In genomic region chr4:106694232-106694631, GRCh38 we compare ENCODE assay signal across 27 cellular contexts.
DNase-seq lines count a peak whose midpoint lies in the region; ATAC-seq and TF ChIP-seq lines count a peak whose summit lies in the region.
"Had no signal": no experiment of that assay in that cellular context is flagged by ENCODE, and none has a peak within 500 bp of the region (broad histone marks: within the 10 kb centered on the region; RNA-seq: fewer than 3 reads in every experiment).

No MANE protein-coding gene starts in this region.

- intact Hi-C loops in MCF 10A (cut with micrococcal nuclease) (no loop called here), breast epithelium (cut with DNase I; ENCODE audit: low total_unique reads) (no loop called here), body of pancreas (cut with DNase I) (no loop called here)

- no TSS peak for BruUV-seq in MCF 10A (replicated peaks; lab: Mats Ljungman, UMichigan)

- peaks cover 16% of the 10 kb centered on the region for H3K4me1 Mint-ChIP-seq in MCF 10A (ENCODE audit: insufficient read depth, unreplicated experiment)
- H3K4me1 Mint-ChIP-seq: activated naive CD4-positive, alpha-beta T cell treated with anti-CD3 and anti-CD28 coated beads, Interleukin-2, amount 50 U/mL, for 24 hours; central memory CD8-positive, alpha-beta T cell had no signal

- H3K36me3 ChIP-seq in breast epithelium: no peaks in the 10 kb centered on the region
- H3K36me3 ChIP-seq in body of pancreas (replicated peaks in 1 of 2; ENCODE audit: insufficient read depth in 1 of 2, low read depth in 2 of 2): no peaks in the 10 kb centered on the region
- H3K36me3 ChIP-seq: ascending aorta had no signal

- no peaks in the 10 kb centered on the region for H3K36me3 Mint-ChIP-seq in MCF 10A (ENCODE audit: insufficient read depth, unreplicated experiment)
- H3K36me3 Mint-ChIP-seq: activated naive CD4-positive, alpha-beta T cell treated with anti-CD3 and anti-CD28 coated beads, Interleukin-2, amount 50 U/mL, for 24 hours had no signal

- H3K4me3 ChIP-seq in breast epithelium (no peak overlapping the region), epithelial cell of esophagus (ENCODE audit: low read length) (no peak overlapping the region), body of pancreas (no peak overlapping the region)
- H3K4me3 ChIP-seq: ascending aorta, skin epidermis had no signal

- 40 to 63% methylated on average over 2 of the region's 2 CpGs for WGBS in body of pancreas, 2 donors

- ATAC-seq in body of pancreas (no peak), HG03439 (IDR thresholded peaks at IDR 0.05; ENCODE audit: unreplicated experiment) (no peak)
- ATAC-seq: left cardiac atrium, Panc1 had no signal

- peaks cover 8% of the 10 kb centered on the region for H3K9me3 Mint-ChIP-seq in MCF 10A (ENCODE audit: unreplicated experiment)
- H3K9me3 Mint-ChIP-seq: T-helper 1 cell treated with Interleukin-12 subunit alpha and Interleukin-12 subunit beta and Interleukin-4 antibody, amounts not matched to agents 30 μg/mL and 1 μg/mL, for 36 hours had no signal

- POLR2A ChIA-PET in MCF 10A (lab: Yijun Ruan, JAX): no interaction called here

- H3K27me3 ChIP-seq in breast epithelium: no peaks in the 10 kb centered on the region
- H3K27me3 ChIP-seq in body of pancreas: no peaks in the 10 kb centered on the region
- H3K27me3 ChIP-seq: ascending aorta had no signal

- DNase-seq in MCF 10A (ENCODE audit: unreplicated experiment): no peak
- no peak for DNase-seq in breast epithelium (ENCODE audit: low spot score in 2 of 2)
- DNase-seq in OCI-M1 (lab: John Stamatoyannopoulos, UW): peak; percentile 50
- peak; percentile 87 for DNase-seq in epithelial cell of esophagus (ENCODE audit: low read depth)
- no peak for DNase-seq in NCI-H226
- DNase-seq in NCI-H1694 (lab: John Stamatoyannopoulos, UW): no peak
- no peak for DNase-seq in body of pancreas
- DNase-seq: activated CD4-positive, alpha-beta T cell treated with anti-CD3 and anti-CD28 coated beads, Interleukin-2, amount 10 ng/mL, durations not matched to agents 24 days and 14 days; AML-193; COR-L47; dermis blood vessel endothelial cell; head of caudate nucleus; left cardiac atrium; mesenchymal stem cell; NCI-H1105 treated with DMSO at 0.1 percent for 48 hours; NCI-H2081; SIG-M5; trophoblast cell had no signal

- H3K27ac ChIP-seq in breast epithelium: no peak overlapping the region
- no peak overlapping the region for H3K27ac ChIP-seq in body of pancreas
- H3K27ac ChIP-seq: ascending aorta, skin epidermis, VCaP had no signal

- TF ChIP-seq CTCF in MCF 10A (IDR thresholded peaks at IDR 0.05; ENCODE audit: unreplicated experiment) (no peak), breast epithelium (IDR thresholded peaks at IDR 0.05) (no peak), epithelial cell of esophagus (IDR thresholded peaks at IDR 0.05; ENCODE audit: insufficient read depth, low read depth, low read length, missing control alignments) (no peak), body of pancreas (IDR thresholded peaks at IDR 0.05) (no peak)

- CTCF ChIA-PET in MCF 10A (lab: Yijun Ruan, JAX): interaction anchor here (0.7 kb wide), 1 partner anchor 78 kb away, joined by 3 read pairs; no protein-coding TSS in a partner anchor

- H3K4me1 ChIP-seq in breast epithelium (no peaks in the 10 kb centered on the region), body of pancreas (no peaks in the 10 kb centered on the region)
- H3K4me1 ChIP-seq: ascending aorta had no signal

- no peak overlapping the region for H3K4me3 Mint-ChIP-seq in MCF 10A (ENCODE audit: unreplicated experiment)
- H3K4me3 Mint-ChIP-seq: activated CD4-positive, alpha-beta T cell treated with anti-CD3 and anti-CD28 coated beads, Interleukin-2, amount 10 ng/mL, durations not matched to agents 24 days and 14 days; activated naive CD4-positive, alpha-beta T cell treated with anti-CD3 and anti-CD28 coated beads, Interleukin-2, amount 50 U/mL, for 24 hours; activated T-helper 1 cell treated with anti-CD3 and anti-CD28 coated beads, Interleukin-12 subunit alpha, Interleukin-12 subunit beta, Interleukin-2, Interleukin-4 antibody, amounts not matched to agents 30 ng/mL and 10 ng/mL and 1 ng/mL, durations not matched to agents 14 hours and 24 hours and 36 hours; central memory CD8-positive, alpha-beta T cell; T-helper 1 cell treated with Interleukin-12 subunit alpha and Interleukin-12 subunit beta and Interleukin-4 antibody, amounts not matched to agents 30 μg/mL and 1 μg/mL, for 36 hours had no signal

- peak overlapping the region; percentile 11 for H3K27ac Mint-ChIP-seq in MCF 10A (ENCODE audit: low read depth, unreplicated experiment)
- H3K27ac Mint-ChIP-seq: activated CD4-positive, alpha-beta T cell treated with anti-CD3 and anti-CD28 coated beads, Interleukin-2, amount 10 ng/mL, durations not matched to agents 24 days and 14 days; activated naive CD4-positive, alpha-beta T cell treated with anti-CD3 and anti-CD28 coated beads, Interleukin-2, amount 50 U/mL, for 24 hours; activated T-helper 1 cell treated with anti-CD3 and anti-CD28 coated beads, Interleukin-12 subunit alpha, Interleukin-12 subunit beta, Interleukin-2, Interleukin-4 antibody, amounts not matched to agents 30 ng/mL and 10 ng/mL and 1 ng/mL, durations not matched to agents 14 hours and 24 hours and 36 hours; T-helper 1 cell treated with Interleukin-12 subunit alpha and Interleukin-12 subunit beta and Interleukin-4 antibody, amounts not matched to agents 30 μg/mL and 1 μg/mL, for 36 hours had no signal

- TF ChIP-seq POLR2A in breast epithelium (IDR thresholded peaks at IDR 0.05): no peak
- TF ChIP-seq POLR2A in body of pancreas (IDR thresholded peaks at IDR 0.05): no peak

- no peaks in the 10 kb centered on the region for H3K27me3 Mint-ChIP-seq in MCF 10A (ENCODE audit: insufficient read depth, unreplicated experiment)
- H3K27me3 Mint-ChIP-seq: activated CD4-positive, alpha-beta T cell treated with anti-CD3 and anti-CD28 coated beads, Interleukin-2, amount 10 ng/mL, durations not matched to agents 24 days and 14 days; activated naive CD4-positive, alpha-beta T cell treated with anti-CD3 and anti-CD28 coated beads, Interleukin-2, amount 50 U/mL, for 24 hours; central memory CD8-positive, alpha-beta T cell had no signal

- H3K9me3 ChIP-seq in breast epithelium: peaks cover 0 to 3% of the 10 kb centered on the region in 2 donors
- H3K9me3 ChIP-seq in body of pancreas: no peaks in the 10 kb centered on the region
- H3K9me3 ChIP-seq: ascending aorta had no signal

Comparison
In these comparisons a context has a peak if more than half of its experiments do, and no peak if none do; other contexts are left out.
1. DNase-seq: peak in OCI-M1 (single experiment) and epithelial cell of esophagus (single experiment); none in MCF 10A (single experiment), breast epithelium (0 of 2), NCI-H226 (single experiment), NCI-H1694 (single experiment) and body of pancreas (0 of 4).